In genomic region chr1:165350861-165351260, GRCh38 we compare ENCODE assay signal across 23 cellular contexts. TPM values are rescaled to one million over a fixed set of nuclear protein-coding genes. Genes with fewer than 3 reads are reported as not detected.
DNase-seq lines count a peak whose midpoint lies in the region; ATAC-seq, FAIRE-seq and TF ChIP-seq lines count a peak whose summit lies in the region.
"Had no signal": no experiment of that assay in that cellular context is flagged by ENCODE, and none has a peak within 500 bp of the region (broad histone marks: within the 10 kb centered on the region; RNA-seq: fewer than 3 reads in every experiment).

No MANE protein-coding gene starts in this region.

- H3K27me3 ChIP-seq in HUES48 (ENCODE audit: control insufficient read depth, insufficient read depth, low read length), result peaks cover 80% of the 10 kb centered on the region
- H3K27me3 ChIP-seq in iPS-20b (ENCODE audit: insufficient read depth, low read length), result peaks cover 90% of the 10 kb centered on the region

- ATAC-seq in WTC11, result peak; percentile 31
- ATAC-seq in GM21367 (IDR thresholded peaks at IDR 0.05; ENCODE audit: unreplicated experiment), result no peak
- ATAC-seq: HCT116, K562, SK-N-SH treated with all-trans-retinoic acid at 6 μM for 48 hours, T-cell had no signal

- peaks cover 82% of the 10 kb centered on the region for H3K27me3 Mint-ChIP-seq in WTC11 (ENCODE audit: low read depth)

- H3K9ac ChIP-seq in HUES48 (ENCODE audit: low read depth, low read length) (no peak overlapping the region), iPS-20b (ENCODE audit: low read depth, low read length) (no peak overlapping the region)

- peaks cover 63% of the 10 kb centered on the region for H3K4me1 ChIP-seq in HUES48 (ENCODE audit: control insufficient read depth, insufficient read depth, low read length)
- H3K4me1 ChIP-seq in iPS-20b (ENCODE audit: insufficient read depth, low read length), result peaks cover 12% of the 10 kb centered on the region; the same call in 1 of the 2 replicates
- H3K4me1 ChIP-seq: BE2C had no signal

- no peaks in the 10 kb centered on the region for H3K9me3 ChIP-seq in HUES48 (ENCODE audit: control insufficient read depth, insufficient read depth, low read length)
- no peaks in the 10 kb centered on the region for H3K9me3 ChIP-seq in iPS-20b (ENCODE audit: insufficient read depth, low read depth, low read length)
- H3K9me3 ChIP-seq: BE2C had no signal

- H3K9me3 Mint-ChIP-seq in WTC11, result no peaks in the 10 kb centered on the region
- H3K9me3 Mint-ChIP-seq: CD4-positive, alpha-beta T cell; T-cell had no signal

- no peak overlapping the region for H3K27ac Mint-ChIP-seq in WTC11
- H3K27ac Mint-ChIP-seq: CD4-positive, alpha-beta T cell; T-cell had no signal

- peak; percentile 81 for FAIRE-seq in D721Med (lab: Jason Lieb, UNC)
- FAIRE-seq: A204.1, K562 had no signal

- POLR2A ChIA-PET in WTC11 (lab: Charles Lee), result no interaction called here

- no peaks in the 10 kb centered on the region for H3K36me3 ChIP-seq in HUES48 (ENCODE audit: control insufficient read depth, insufficient read depth, low read length)
- H3K36me3 ChIP-seq in iPS-20b (ENCODE audit: insufficient read depth, low read depth, low read length), result no peaks in the 10 kb centered on the region
- H3K36me3 ChIP-seq: BE2C had no signal

- H3K4me3 Mint-ChIP-seq in WTC11, result peak overlapping the region; percentile 49
- H3K4me3 Mint-ChIP-seq: CD4-positive, alpha-beta T cell; T-cell had no signal

- H3K4me3 ChIP-seq in HUES48 (ENCODE audit: low read depth, low read length), result no peak overlapping the region
- H3K4me3 ChIP-seq in iPS-20b (ENCODE audit: low read length), result 0 out of 2 replicates have a peak overlapping the region, but pooled peaks have one; percentile 17
- H3K4me3 ChIP-seq: K562 had no signal

- peak overlapping the region; percentile 28 for H3K27ac ChIP-seq in HUES48 (ENCODE audit: low read depth, low read length)
- no peak overlapping the region for H3K27ac ChIP-seq in iPS-20b (ENCODE audit: low read length)

- no peak for TF ChIP-seq CTCF in D721Med (IDR thresholded peaks at IDR 0.05; ENCODE audit: insufficient read depth, missing control alignments)
- TF ChIP-seq CTCF in WTC11 (IDR thresholded peaks at IDR 0.05), result no peak

- CTCF ChIA-PET in WTC11 (lab: Charles Lee), result interaction anchor here (1.1 to 7.9 kb wide), 7 partner anchors 17 to 237 kb away, joined by 3 to 137 read pairs (median 9); no protein-coding TSS in a partner anchor

- DNase-seq in D721Med (ENCODE audit: insufficient read length, low spot score) (no peak), WTC11 (ENCODE audit: low spot score) (peak; percentile 54), OCI-M1 (lab: John Stamatoyannopoulos, UW) (no peak), C1 segment of cervical spinal cord (lab: John Stamatoyannopoulos, UW) (no peak), NCI-H1417 treated with DMSO at 0.1 percent for 48 hours (lab: John Stamatoyannopoulos, UW) (no peak)
- DNase-seq: BE2C; Calu3; CD4-positive, alpha-beta T cell; DMS79; NCI-H1105; NCI-H1694 treated with DMSO at 0.1 percent for 48 hours; NCI-H510A treated with DMSO at 0.1 percent for 48 hours; RPMI8226; SHP77 treated with DMSO at 0.1 percent for 48 hours; T-cell had no signal

- H3K4me1 Mint-ChIP-seq in WTC11, result peaks cover 75% of the 10 kb centered on the region

- no peaks in the 10 kb centered on the region for H3K36me3 Mint-ChIP-seq in WTC11
- H3K36me3 Mint-ChIP-seq: T-cell had no signal

TF ChIP-seq in WTC11, 78 proteins besides CTCF, POLR2A, EP300 and RAD21:
- no peak for TF ChIP-seq NR2C2 (CRISPR knock-in tag; IDR thresholded peaks at IDR 0.05)
- no peak for TF ChIP-seq ZBTB43 (CRISPR knock-in tag; IDR thresholded peaks at IDR 0.05)
- TF ChIP-seq ATF1 (CRISPR knock-in tag; IDR thresholded peaks at IDR 0.05), result no peak
- TF ChIP-seq KAT7 (CRISPR knock-in tag; IDR thresholded peaks at IDR 0.05; ENCODE audit: borderline replicate concordance), result no peak

RNA-seq across cellular contexts. Expression of gene LMX1A, which starts 5.7 kb away (rescaled TPM):
- total RNA-seq in WTC11 (2021), result not detected in 3 replicates
- total RNA-seq: Calu3; CD4-positive, alpha-beta T cell; K562; OCI-LY7; T-cell had no signal
